Comparison of ENCODE assay signal across 17 cellular contexts in the genomic region with DNA sequence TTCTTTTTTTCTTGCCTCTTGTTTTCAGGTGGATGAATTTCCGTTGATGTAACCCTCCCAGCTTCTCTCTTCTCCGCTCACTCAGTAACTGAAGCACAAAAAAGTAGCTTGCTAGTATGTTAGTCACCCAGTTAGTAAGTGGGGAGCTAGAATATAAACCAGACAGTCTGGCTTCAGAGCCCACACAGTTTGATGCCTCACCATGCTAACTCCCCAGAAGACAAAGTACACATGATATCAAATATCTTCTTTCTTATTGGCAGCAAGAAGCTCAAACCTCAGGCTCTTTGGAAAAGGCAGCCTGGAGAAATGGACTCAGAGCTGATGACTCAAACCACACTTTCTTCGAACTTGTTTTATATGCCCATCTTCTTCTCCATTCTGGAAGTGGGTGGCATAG.
A peak's percentile ranks its signal among the peaks of the same experiment; 100 is the strongest.
DNase-seq lines count a peak whose midpoint lies in the region; ATAC-seq, FAIRE-seq and TF ChIP-seq lines count a peak whose summit lies in the region.
"Had no signal": no experiment of that assay in that cellular context is flagged by ENCODE, and none has a peak within 500 bp of the region (broad histone marks: within the 10 kb centered on the region; RNA-seq: fewer than 3 reads in every experiment).

No MANE protein-coding gene starts in this region.

- FAIRE-seq in RCC 7860 (lab: Jason Lieb, UNC), result no peak
- FAIRE-seq: GM12891 had no signal

- TF ChIP-seq CTCF in epithelial cell of proximal tubule (conservative IDR thresholded peaks at IDR 0.05; ENCODE audit: low read depth, low read length), result no peak

- peak; percentile 17 for DNase-seq in Ammon's horn (ENCODE audit: low spot score)
- peak; percentile 78 for DNase-seq in RCC 7860 (ENCODE audit: low spot score)
- peak; percentile 40 for DNase-seq in epithelial cell of proximal tubule (ENCODE audit: low read depth)
- peak; percentile 17 for DNase-seq in myocyte (ENCODE audit: low read depth)
- DNase-seq in NCI-H526 treated with DMSO at 0.1 percent for 48 hours (lab: John Stamatoyannopoulos, UW), result no peak
- DNase-seq in nucleus accumbens (lab: John Stamatoyannopoulos, UW), result no peak
- no peak for DNase-seq in NK-92 treated with Interleukin-12 subunit alpha and Interleukin-12 subunit beta, amount 100 ng/mL, for 24 hours (lab: John Stamatoyannopoulos, UW)
- DNase-seq: activated CD4-positive, alpha-beta T cell treated with anti-CD3 and anti-CD28 coated beads for 36 hours; cortex of kidney; MM.1S; NCI-H2081 treated with DMSO at 0.1 percent for 48 hours; NCI-H774; spleen; stomach had no signal

- ATAC-seq in HG03565 (IDR thresholded peaks at IDR 0.05; ENCODE audit: unreplicated experiment), result no peak
- ATAC-seq: activated CD4-positive, alpha-beta T cell treated with anti-CD3 and anti-CD28 coated beads for 36 hours had no signal

- H3K4me3 ChIP-seq in epithelial cell of proximal tubule (ENCODE audit: low read depth, low read length), result no peak overlapping the region
- H3K4me3 ChIP-seq: BLaER1 treated with 17β-estradiol and CSF1 and Interleukin-3, amounts not matched to agents 10 nM and 100 nM; spleen; stomach had no signal

Comparison
In these comparisons a context has a peak if more than half of its experiments do, and no peak if none do; other contexts are left out.
1. DNase-seq: peak in Ammon's horn (single experiment), RCC 7860 (single experiment), epithelial cell of proximal tubule (single experiment) and myocyte (single experiment); none in NCI-H526 treated with DMSO at 0.1 percent for 48 hours (single experiment), nucleus accumbens (0 of 56) and NK-92 treated with Interleukin-12 subunit alpha and Interleukin-12 subunit beta, amount 100 ng/mL, for 24 hours (single experiment).